10 cellular contexts compared by ENCODE assay signal in genomic region chr11:14764899-14765527, GRCh38.
DNase-seq lines count a peak whose midpoint lies in the region; ATAC-seq and TF ChIP-seq lines count a peak whose summit lies in the region.
"Had no signal": no experiment of that assay in that cellular context is flagged by ENCODE, and none has a peak within 500 bp of the region (broad histone marks: within the 10 kb centered on the region; RNA-seq: fewer than 3 reads in every experiment).

No MANE protein-coding gene starts in this region.

- peaks cover 2% of the 10 kb centered on the region for H3K36me3 Mint-ChIP-seq in activated CD4-positive, alpha-beta T cell treated with anti-CD3 and anti-CD28 coated beads, Interleukin-2, amount 10 ng/mL, durations not matched to agents 24 days and 14 days (ENCODE audit: low read depth)

- no peaks in the 10 kb centered on the region for H3K9me3 Mint-ChIP-seq in activated CD4-positive, alpha-beta T cell treated with anti-CD3 and anti-CD28 coated beads, Interleukin-2, amount 10 ng/mL, durations not matched to agents 24 days and 14 days

- H3K27me3 Mint-ChIP-seq in activated CD4-positive, alpha-beta T cell treated with anti-CD3 and anti-CD28 coated beads, Interleukin-2, amount 10 ng/mL, durations not matched to agents 24 days and 14 days = no peaks in the 10 kb centered on the region

- peak; percentile 66 for DNase-seq in Daoy (ENCODE audit: low read depth)
- DNase-seq in activated CD4-positive, alpha-beta T cell treated with anti-CD3 and anti-CD28 coated beads, Interleukin-2, amount 10 ng/mL, durations not matched to agents 24 days and 14 days = peak; percentile 90
- no peak for DNase-seq in smooth muscle cell (lab: John Stamatoyannopoulos, UW; ENCODE audit: unreplicated experiment)
- no peak for DNase-seq in NCI-H2081 treated with DMSO at 0.1 percent for 48 hours (lab: John Stamatoyannopoulos, UW)
- no peak for DNase-seq in NCI-H446 (lab: John Stamatoyannopoulos, UW)
- DNase-seq in NCI-H2196 treated with DMSO at 0.1 percent for 48 hours (lab: John Stamatoyannopoulos, UW; ENCODE audit: unreplicated experiment) = no peak
- DNase-seq: heart right ventricle had no signal

- no peaks in the 10 kb centered on the region for H3K4me1 ChIP-seq in smooth muscle cell (ENCODE audit: low read depth)

- no peak overlapping the region for H3K27ac ChIP-seq in smooth muscle cell (ENCODE audit: low read depth)
- H3K27ac ChIP-seq: heart right ventricle had no signal

- no peaks in the 10 kb centered on the region for H3F3A ChIP-seq in smooth muscle cell (ENCODE audit: low read depth)

- no peak for TF ChIP-seq CTCF in smooth muscle cell (IDR thresholded peaks at IDR 0.05; ENCODE audit: borderline replicate concordance, insufficient read depth, poor library complexity, severe bottlenecking)

- H3K27ac Mint-ChIP-seq in activated CD4-positive, alpha-beta T cell treated with anti-CD3 and anti-CD28 coated beads, Interleukin-2, amount 10 ng/mL, durations not matched to agents 24 days and 14 days = no peak overlapping the region

- no peak overlapping the region for H2AFZ ChIP-seq in smooth muscle cell (ENCODE audit: low read depth)

- WGBS in smooth muscle cell (ENCODE audit: low lambda C conversion rate) = 57% methylated on average over 5 of the region's 5 CpGs

- no peaks in the 10 kb centered on the region for H3K27me3 ChIP-seq in smooth muscle cell (ENCODE audit: low read depth)
- H3K27me3 ChIP-seq: heart right ventricle had no signal

- H3K79me2 ChIP-seq in smooth muscle cell (ENCODE audit: low read depth) = no peaks in the 10 kb centered on the region

- no peaks in the 10 kb centered on the region for H4K20me1 ChIP-seq in smooth muscle cell (ENCODE audit: low read depth)

- peaks cover 34% of the 10 kb centered on the region for H3K4me1 Mint-ChIP-seq in activated CD4-positive, alpha-beta T cell treated with anti-CD3 and anti-CD28 coated beads, Interleukin-2, amount 10 ng/mL, durations not matched to agents 24 days and 14 days

- H3K9me3 ChIP-seq in smooth muscle cell (replicated peaks; ENCODE audit: low read depth) = no peaks in the 10 kb centered on the region
- H3K9me3 ChIP-seq: heart right ventricle had no signal

- no peak overlapping the region for H3K4me3 Mint-ChIP-seq in activated CD4-positive, alpha-beta T cell treated with anti-CD3 and anti-CD28 coated beads, Interleukin-2, amount 10 ng/mL, durations not matched to agents 24 days and 14 days

- no peak overlapping the region for H3K9ac ChIP-seq in smooth muscle cell (ENCODE audit: low read depth)

- no peaks in the 10 kb centered on the region for H3K36me3 ChIP-seq in smooth muscle cell (ENCODE audit: low read depth)
- H3K36me3 ChIP-seq: heart right ventricle had no signal

- intact Hi-C loops in activated CD4-positive, alpha-beta T cell treated with anti-CD3 and anti-CD28 coated beads, Interleukin-2, amount 10 ng/mL, durations not matched to agents 24 days and 14 days (cut with micrococcal nuclease) = loop anchor here (1.0 to 10.0 kb wide), 9 partner anchors 20 to 898 kb away; partner anchors contain the start of gene PSMA1

- H3K4me2 ChIP-seq in smooth muscle cell = peak overlapping the region; percentile 21

- no peak overlapping the region for H3K4me3 ChIP-seq in smooth muscle cell
- H3K4me3 ChIP-seq: heart right ventricle had no signal

- ATAC-seq in GM19463 (IDR thresholded peaks at IDR 0.05; ENCODE audit: unreplicated experiment) (peak; percentile 83), HG03457 (IDR thresholded peaks at IDR 0.05; ENCODE audit: unreplicated experiment) (peak; percentile 87)
- ATAC-seq: HCT116 had no signal

Comparison
In these comparisons a context has a peak if more than half of its experiments do, and no peak if none do; other contexts are left out.
1. DNase-seq: peak in Daoy (single experiment) and activated CD4-positive, alpha-beta T cell treated with anti-CD3 and anti-CD28 coated beads, Interleukin-2, amount 10 ng/mL, durations not matched to agents 24 days and 14 days (single experiment); none in smooth muscle cell (single experiment), NCI-H2081 treated with DMSO at 0.1 percent for 48 hours (single experiment), NCI-H446 (0 of 2) and NCI-H2196 treated with DMSO at 0.1 percent for 48 hours (single experiment).